In the genomic region with DNA sequence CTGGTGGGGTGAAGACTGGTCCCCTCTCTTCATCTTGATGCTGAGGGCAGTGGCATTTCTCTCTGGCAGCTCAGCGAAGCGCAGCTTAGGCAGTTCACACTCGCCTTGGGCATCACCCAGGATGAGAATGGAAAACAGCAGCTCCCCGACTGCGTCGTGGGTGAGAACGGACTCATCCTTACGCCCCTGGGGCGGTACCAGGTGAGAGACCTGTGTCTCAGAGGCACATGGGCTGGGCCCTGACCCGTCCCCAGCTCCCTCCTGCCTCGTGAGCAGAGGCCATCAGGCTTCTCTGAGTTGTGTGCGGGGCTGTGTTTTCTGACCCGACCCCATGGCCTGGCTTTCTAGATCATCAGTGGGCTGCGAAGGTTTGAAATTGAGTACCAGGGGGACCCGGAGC, we compare ENCODE assay signal across 31 cellular contexts. TPM values are rescaled to one million over a fixed set of nuclear protein-coding genes. Genes with fewer than 3 reads are reported as not detected.
"Had no signal": no experiment of that assay in that cellular context is flagged by ENCODE, and none has a peak within 500 bp of the region (broad histone marks: within the 10 kb centered on the region; RNA-seq: fewer than 3 reads in every experiment).

No MANE protein-coding gene starts in this region.

- DNase-seq: colonic mucosa; dermis blood vessel endothelial cell; effector memory CD4-positive, alpha-beta T cell; foreskin keratinocyte; heart left ventricle; hippocampal formation; left cardiac atrium; left lung; mammary epithelial cell; natural killer cell; stimulated activated CD4-positive, alpha-beta T cell treated with anti-CD3 and anti-CD28 coated beads, Interleukin-2, amount 100 ng/mL, for 24 hours; stimulated activated CD4-positive, alpha-beta T cell treated with anti-CD3 and anti-CD28 coated beads, Interleukin-4, amount 100 ng/mL, for 24 hours; stimulated activated naive CD8-positive, alpha-beta T cell treated with anti-CD3 and anti-CD28 coated beads, Interleukin-15, Interleukin-2, amounts not matched to agents 100 U/mL and 50 U/mL, for 24 hours; substantia nigra; testis; tibial artery had no signal

- H3K4me3 ChIP-seq: colonic mucosa, esophagus muscularis mucosa, gastroesophageal sphincter, heart left ventricle, left lung, pancreas, right lobe of liver, smooth muscle cell, testis, tibial artery had no signal

- H3K27ac ChIP-seq: colonic mucosa, esophagus muscularis mucosa, foreskin keratinocyte, gastroesophageal sphincter, heart left ventricle, left lung, neutrophil, pancreas, right lobe of liver, testis, tibial artery had no signal

- ATAC-seq: foreskin keratinocyte; gastroesophageal sphincter; heart left ventricle; left cardiac atrium; left lung; natural killer cell; pancreas; right lobe of liver; stimulated activated effector memory CD8-positive, alpha-beta T cell treated with anti-CD3 and anti-CD28 coated beads, Interleukin-12 subunit alpha, Interleukin-12 subunit beta, amount 100 ng/mL, for 72 hours; stimulated activated naive CD8-positive, alpha-beta T cell treated with anti-CD3 and anti-CD28 coated beads, Interleukin-15, Interleukin-2, amounts not matched to agents 100 U/mL and 50 U/mL, for 24 hours had no signal

- H3K27me3 ChIP-seq: colonic mucosa, esophagus muscularis mucosa, foreskin keratinocyte, gastroesophageal sphincter, heart left ventricle, left lung, neutrophil, pancreas, right lobe of liver, testis, tibial artery had no signal

- H3K36me3 ChIP-seq: colonic mucosa, right lobe of liver had no signal

- H3K4me1 ChIP-seq: colonic mucosa, esophagus muscularis mucosa, foreskin keratinocyte, gastroesophageal sphincter, left lung, pancreas, right lobe of liver, tibial artery had no signal

- H3K9me3 ChIP-seq: colonic mucosa, esophagus muscularis mucosa, gastroesophageal sphincter, heart left ventricle, left lung, neutrophil, pancreas, right lobe of liver, testis, tibial artery had no signal

RNA-seq across cellular contexts. Expression of gene TUBA3D, which starts 43.5 kb away (rescaled TPM):
- total RNA-seq: chondrocyte, colonic mucosa, dermis blood vessel endothelial cell, endothelial cell of umbilical vein, epithelial cell of proximal tubule, esophagus muscularis mucosa, fibroblast of lung, foreskin keratinocyte, gastroesophageal sphincter, kidney epithelial cell, left lung, mammary epithelial cell, mononuclear cell, natural killer cell, omental fat pad, pancreas, progenitor cell of endocrine pancreas, smooth muscle cell had no signal
